Comparison of ENCODE assay signal across 25 cellular contexts in genomic region chr3:1528621-1529020, GRCh38.
"Had no signal": no experiment of that assay in that cellular context is flagged by ENCODE, and none has a peak within 500 bp of the region (broad histone marks: within the 10 kb centered on the region; RNA-seq: fewer than 3 reads in every experiment).

No MANE protein-coding gene starts in this region.

- H3K36me3 ChIP-seq: left ventricle myocardium inferior, pancreas, right atrium auricular region, right lobe of liver, stomach, thyroid gland, transverse colon, upper lobe of left lung, vagina had no signal

- H3K9me3 ChIP-seq: left ventricle myocardium inferior, mucosa of descending colon, pancreas, psoas muscle, right atrium auricular region, right lobe of liver, testis, thyroid gland, transverse colon, upper lobe of left lung, vagina had no signal

- H3K4me1 ChIP-seq: left ventricle myocardium inferior, psoas muscle, right atrium auricular region, right lobe of liver, stomach, testis, thyroid gland, transverse colon, upper lobe of left lung, vagina had no signal

- H3K4me3 ChIP-seq: hepatocyte, left ventricle myocardium inferior, lung, mucosa of descending colon, pancreas, psoas muscle, right atrium auricular region, right lobe of liver, stomach, testis, thyroid gland, transverse colon, upper lobe of left lung, vagina had no signal

- H3K27me3 ChIP-seq: hepatocyte, pancreas, right atrium auricular region, right lobe of liver, stomach, testis, thyroid gland, transverse colon, upper lobe of left lung, vagina had no signal

- DNase-seq: islet precursor cell; left ventricle myocardium inferior; mesendoderm; midbrain; mucosa of descending colon; naive thymus-derived CD4-positive, alpha-beta T cell; nucleus accumbens; pancreas; psoas muscle; right lobe of liver; stimulated activated CD4-positive, alpha-beta T cell treated with anti-CD3 and anti-CD28 coated beads, Interleukin-12 subunit alpha, Interleukin-12 subunit beta, amount 100 ng/mL, for 4 hours; stimulated activated CD4-positive, alpha-beta T cell treated with anti-CD3 and anti-CD28 coated beads, Interleukin-15, amount 100 ng/mL, for 24 hours; stimulated activated CD4-positive, alpha-beta T cell treated with anti-CD3 and anti-CD28 coated beads, Interleukin-2, amount 100 ng/mL, for 24 hours; stimulated activated CD4-positive, alpha-beta T cell treated with anti-CD3 and anti-CD28 coated beads, Interleukin-4, amount 100 ng/mL, for 1 hour; stimulated activated naive B cell treated with anti-CD40 and anti-IgM and Interleukin-4, amounts not matched to agents 10 μg/mL and 1 μg/mL and 100 μg/mL, for 72 hours; stimulated activated naive CD8-positive, alpha-beta T cell treated with anti-CD3 and anti-CD28 coated beads, Interleukin-15, Interleukin-2, amounts not matched to agents 100 U/mL and 50 U/mL, for 24 hours; stomach; testis; thyroid gland; transverse colon; upper lobe of left lung had no signal

- H3K79me2 ChIP-seq: hepatocyte had no signal

- H3K27ac ChIP-seq: hepatocyte, left ventricle myocardium inferior, pancreas, psoas muscle, right atrium auricular region, right lobe of liver, stomach, testis, thyroid gland, transverse colon, upper lobe of left lung, vagina had no signal

- H2AFZ ChIP-seq: hepatocyte had no signal

- H3K4me2 ChIP-seq: hepatocyte had no signal
